22 cellular contexts compared by ENCODE assay signal in genomic region chr5:150361301-150361700, GRCh38. TPM values are rescaled to one million over a fixed set of nuclear protein-coding genes. Genes with fewer than 3 reads are reported as not detected.
DNase-seq lines count a peak whose midpoint lies in the region; ATAC-seq, FAIRE-seq and TF ChIP-seq lines count a peak whose summit lies in the region.
"Had no signal": no experiment of that assay in that cellular context is flagged by ENCODE, and none has a peak within 500 bp of the region (broad histone marks: within the 10 kb centered on the region; RNA-seq: fewer than 3 reads in every experiment).

No MANE protein-coding gene starts in this region.

- peak overlapping the region; percentile 33; the same call in 1 of the 2 replicates for H3K4me3 ChIP-seq in GM12878
- H3K4me3 ChIP-seq in gastroesophageal sphincter = no peak overlapping the region
- H3K4me3 ChIP-seq: cardiac muscle cell, psoas muscle, thoracic aorta had no signal

- TF ChIP-seq EP300 in GM12878 (IDR thresholded peaks at IDR 0.05; ENCODE audit: borderline replicate concordance in 1 of 2, control insufficient read depth in 1 of 2, low read depth in 2 of 2, low read length in 2 of 2) = no peak
- TF ChIP-seq EP300 in gastroesophageal sphincter (IDR thresholded peaks at IDR 0.05) = no peak

- no peak for TF ChIP-seq RAD21 in GM12878 (IDR thresholded peaks at IDR 0.05; ENCODE audit: insufficient read depth, low read depth, low read length)

- intact Hi-C loops in GM12878 (cut with micrococcal nuclease; ENCODE audit: unreplicated experiment) = no loop called here

- ATAC-seq in GM18499 (IDR thresholded peaks at IDR 0.05; ENCODE audit: insufficient read depth, unreplicated experiment) (peak; percentile 43), GM19463 (IDR thresholded peaks at IDR 0.05; ENCODE audit: unreplicated experiment) (peak; percentile 27), HG02884 (IDR thresholded peaks at IDR 0.05; ENCODE audit: unreplicated experiment) (peak; percentile 38), GM12878 (peak; percentile 22), gastroesophageal sphincter (no peak)
- ATAC-seq: activated CD4-positive, CD25-positive, alpha-beta regulatory T cell treated with anti-CD3 and anti-CD28 coated beads, Interleukin-2, amount 50 U/mL, for 24 hours; effector memory CD8-positive, alpha-beta T cell; left ventricle myocardium superior; psoas muscle; T-cell had no signal

- peaks cover 14 to 27% of the 10 kb centered on the region in 2 experiments for H3K36me3 ChIP-seq in GM12878 (ENCODE audit: control insufficient read depth in 2 of 2, insufficient read depth in 2 of 2, low read length in 1 of 2)
- H3K36me3 ChIP-seq in gastroesophageal sphincter = peaks cover 0 to 67% of the 10 kb centered on the region in 2 donors

- H3K79me2 ChIP-seq in GM12878 (ENCODE audit: control insufficient read depth, insufficient read depth, low read length) = peaks cover 39% of the 10 kb centered on the region

- H3K4me2 ChIP-seq in GM12878 (ENCODE audit: control insufficient read depth, insufficient read depth) = peak overlapping the region; percentile 78

- RAD21 ChIA-PET in GM12878 (lab: Charles Lee; ENCODE audit: unreplicated experiment) = interaction anchor here (1.1 to 1.6 kb wide), 3 partner anchors 10 to 484 kb away, joined by 3 to 7 read pairs (median 4); no protein-coding TSS in a partner anchor

- TF ChIP-seq POLR2A in GM12878 (IDR thresholded peaks at IDR 0.05; ENCODE audit: low read depth, low read length) (no peak; the same call in 1 of the 2 replicates), gastroesophageal sphincter (IDR thresholded peaks at IDR 0.05) (no peak)

- H3K9ac ChIP-seq in GM12878 (ENCODE audit: control insufficient read depth, insufficient read depth, low read length) = 0 out of 2 replicates have a peak overlapping the region, but pooled peaks have one; percentile 5

- H3K9me3 ChIP-seq in GM12878 (replicated peaks; ENCODE audit: control insufficient read depth, insufficient read depth, low read length) = no peaks in the 10 kb centered on the region
- no peaks in the 10 kb centered on the region for H3K9me3 ChIP-seq in gastroesophageal sphincter
- H3K9me3 ChIP-seq: psoas muscle, thoracic aorta had no signal

- no peak overlapping the region for H2AFZ ChIP-seq in GM12878 (ENCODE audit: control insufficient read depth, low read depth, low read length)

- TF ChIP-seq CTCF in GM12878 (IDR thresholded peaks at IDR 0.05 in 2 of 3, conservative IDR thresholded peaks at IDR 0.05 in 1 of 3; ENCODE audit: control insufficient read depth in 2 of 3, extremely low read depth in 1 of 3, insufficient read depth in 1 of 3, low read depth in 3 of 3, low read length in 3 of 3) (no peak), gastroesophageal sphincter (IDR thresholded peaks at IDR 0.05) (no peak), GM10248 (IDR thresholded peaks at IDR 0.05; ENCODE audit: control extremely low read depth, extremely low read depth, low read depth, missing control alignments) (no peak)

- no peaks in the 10 kb centered on the region for H4K20me1 ChIP-seq in GM12878 (ENCODE audit: control insufficient read depth, insufficient read depth)

- SMC1A ChIA-PET in GM12878 (lab: Charles Lee; ENCODE audit: uncharacterized antibody, unreplicated experiment) = interaction anchor here (0.7 to 1.4 kb wide), 2 partner anchors 10 to 12 kb away, joined by 5 to 7 read pairs; no protein-coding TSS in a partner anchor

- BruUV-seq in GM12878 (replicated peaks; lab: Mats Ljungman, UMichigan) = no TSS peak

- in situ Hi-C loops in GM12878 (cut with MboI) = no loop called here

- CTCF ChIA-PET in GM12878 (lab: Yijun Ruan, JAX) (interaction anchor here (0.8 to 3.3 kb wide), 5 partner anchors 10 to 89 kb away, joined by 3 to 20 read pairs (median 6); no protein-coding TSS in a partner anchor), GM10248 (lab: Yijun Ruan, JAX) (interaction anchor here (1.0 to 7.4 kb wide), 7 partner anchors 10 to 184 kb away, joined by 3 to 41 read pairs (median 4); partner anchors contain the start of gene CD74)

- POLR2A ChIA-PET in GM12878 (lab: Charles Lee) = interaction anchor here (0.5 to 1.7 kb wide), 5 partner anchors 50 to 677 kb away, joined by 3 to 7 read pairs (median 4); no protein-coding TSS in a partner anchor
- POLR2A ChIA-PET in GM10248 (lab: Yijun Ruan, JAX) = interaction anchor here (1.0 kb wide), 1 partner anchor 49 kb away, joined by 5 read pairs; no protein-coding TSS in a partner anchor

- FAIRE-seq in GM12878 (lab: Jason Lieb, UNC) = peak; percentile 38

- DNase-seq in GM12878 (ENCODE audit: low read depth, low spot score) = peak; percentile 41
- DNase-seq in NCI-H128 (lab: John Stamatoyannopoulos, UW; ENCODE audit: unreplicated experiment) = no peak
- DNase-seq in AG08395 (ENCODE audit: low spot score) = no peak
- no peak for DNase-seq in GM10248 (ENCODE audit: extremely low spot score)
- DNase-seq: activated CD8-positive, alpha-beta memory T cell treated with anti-CD3 and anti-CD28 coated beads, Interleukin-2, amount 50 U/mL, for 48 hours; DMS53; effector memory CD8-positive, alpha-beta T cell; KBM-7; left ventricle myocardium superior; NCI-H1436 treated with DMSO at 0.1 percent for 48 hours; NCI-H524 treated with DMSO at 0.1 percent for 48 hours; psoas muscle; stimulated activated CD4-positive, alpha-beta T cell treated with anti-CD3 and anti-CD28 coated beads, Interleukin-15, amount 100 ng/mL, for 24 hours; T-cell had no signal

- 9% methylated on average over 1 of the region's 1 CpG for WGBS in GM12878 (ENCODE audit: insufficient coverage, insufficient replicate concordance, low lambda C conversion rate, missing lambda C conversion rate)
- 50% methylated on average over 1 of the region's 1 CpG; no CpG with 5 or more reads in 1 of the 2 donors for WGBS in gastroesophageal sphincter (ENCODE audit: low coverage in 1 of 2), 2 donors

- H3K4me1 ChIP-seq in GM12878 (ENCODE audit: control insufficient read depth, insufficient read depth, low read length) = peaks cover 25% of the 10 kb centered on the region
- H3K4me1 ChIP-seq in gastroesophageal sphincter = peaks cover 0 to 33% (median 8%) of the 10 kb centered on the region in 3 donors

- H3K27ac ChIP-seq in GM12878 (ENCODE audit: control insufficient read depth, insufficient read depth) (peak overlapping the region; percentile 23), gastroesophageal sphincter (no peak overlapping the region)
- H3K27ac ChIP-seq: cardiac muscle cell, psoas muscle, thoracic aorta had no signal

- H3K27me3 ChIP-seq in GM12878 (replicated peaks in 1 of 2; ENCODE audit: control insufficient read depth in 2 of 2, insufficient read depth in 2 of 2, low read length in 1 of 2) (no peaks in the 10 kb centered on the region), gastroesophageal sphincter (no peaks in the 10 kb centered on the region)
- H3K27me3 ChIP-seq: cardiac muscle cell had no signal

RNA-seq across cellular contexts. Expression of gene TCOF1, which starts 3.8 kb away (rescaled TPM):
- total RNA-seq in GM12878 (2013; cell fraction: nucleolus; rRNA removed) = 55.0 and 67.3 TPM in 2 replicates
- 35.0 and 42.1 TPM in 2 replicates for total RNA-seq in GM12878 (2014; rRNA removed)
- total RNA-seq in GM12878 (2014; rRNA removed; fragmentation: Illumina TruSeq; extraction: Trizol) = 30.5 and 35.6 TPM in 2 replicates
- total RNA-seq in GM12878 (2021) = 74.7 and 83.9 TPM in 2 replicates
- 11.1 TPM for polyA plus RNA-seq in GM12878 (2011; ENCODE audit: low read depth)
- polyA plus RNA-seq in GM12878 (2011; rRNA removed) = 6.4 and 12.7 TPM in 2 replicates
- 17.0 and 18.6 TPM in 2 replicates for polyA plus RNA-seq in GM12878 (2011; cell fraction: cytosol; rRNA removed)
- 48.4 and 68.2 TPM in 2 replicates for polyA plus RNA-seq in GM12878 (2011; cell fraction: nucleus; rRNA removed)
- 20.7 and 25.6 TPM in 2 replicates for polyA plus RNA-seq in GM12878 (2012)
- 39.4 and 56.1 TPM in 2 replicates for polyA plus RNA-seq in GM12878 (2014; fragmentation: Illumina TruSeq; extraction: Trizol)
- polyA plus RNA-seq in GM12878 (2014; fragmentation: Nextera tagmentation; extraction: Ambion mirVana) = 10 to 100 TPM in 1 of 2 experiments, 1 to 10 TPM in 1; 8.7 to 12.3 TPM
- polyA plus RNA-seq in GM12878 (2014; rRNA removed) = 35.4 and 44.6 TPM in 2 replicates
- polyA plus RNA-seq in GM12878 (2016; fragmentation: Nextera tagmentation; extraction: Ambion mirVana) = 10 to 100 TPM; 71.2 to 76.3 TPM
- 14.8 and 21.1 TPM in 2 replicates for polyA minus RNA-seq in GM12878 (2011; rRNA and poly(A)+ RNA removed)
- 11.4 and 13.2 TPM in 2 replicates for polyA minus RNA-seq in GM12878 (2011; cell fraction: cytosol; rRNA and poly(A)+ RNA removed)
- 19.5 and 38.2 TPM in 2 replicates for polyA minus RNA-seq in GM12878 (2011; cell fraction: nucleus; rRNA and poly(A)+ RNA removed)
- 10 to 100 TPM; 25.4 to 55.7 (median 31.0) TPM for total RNA-seq in gastroesophageal sphincter

RNA-seq across cellular contexts. Expression of gene CD74, which starts 51.4 kb away (rescaled TPM):
- total RNA-seq in GM12878 (2013; cell fraction: nucleolus; rRNA removed) = 2,823 and 2,919 TPM in 2 replicates
- total RNA-seq in GM12878 (2014; rRNA removed) (10,156 and 11,063 TPM in 2 replicates), GM12878 (2014; rRNA removed; fragmentation: Illumina TruSeq; extraction: Trizol) (2,507 and 2,767 TPM in 2 replicates), GM12878 (2021) (4,973 and 5,010 TPM in 2 replicates), gastroesophageal sphincter (100 to 1,000 TPM; 142 to 720 (median 338) TPM)
- polyA plus RNA-seq in GM12878 (2011; ENCODE audit: low read depth) = 4,271 TPM
- polyA plus RNA-seq in GM12878 (2011; rRNA removed) (309 and 1,760 TPM in 2 replicates), GM12878 (2014; fragmentation: Illumina TruSeq; extraction: Trizol) (3,291 and 4,542 TPM in 2 replicates), GM12878 (2014; fragmentation: Nextera tagmentation; extraction: Ambion mirVana) (1,000 to 10,000 TPM; 1,387 to 2,107 TPM), GM12878 (2014; rRNA removed) (3,302 and 5,141 TPM in 2 replicates), GM12878 (2016; fragmentation: Nextera tagmentation; extraction: Ambion mirVana) (1,000 to 10,000 TPM; 6,006 to 6,596 TPM)
- polyA plus RNA-seq in GM12878 (2011; cell fraction: cytosol; rRNA removed) = 1,718 and 2,321 TPM in 2 replicates
- 1,510 and 1,766 TPM in 2 replicates for polyA plus RNA-seq in GM12878 (2011; cell fraction: nucleus; rRNA removed)
- 6,323 and 7,232 TPM in 2 replicates for polyA plus RNA-seq in GM12878 (2012)
- polyA minus RNA-seq in GM12878 (2011; rRNA and poly(A)+ RNA removed) = 1,457 and 1,517 TPM in 2 replicates
- 1,302 and 1,364 TPM in 2 replicates for polyA minus RNA-seq in GM12878 (2011; cell fraction: cytosol; rRNA and poly(A)+ RNA removed)
- polyA minus RNA-seq in GM12878 (2011; cell fraction: nucleus; rRNA and poly(A)+ RNA removed) = 388 and 604 TPM in 2 replicates

RNA-seq across cellular contexts. Expression of gene ARSI, which starts 58.6 kb away (rescaled TPM):
- total RNA-seq in GM12878 (2013; cell fraction: nucleolus; rRNA removed) = 0.15 TPM in 1 of 2 replicates, not detected in the other
- total RNA-seq in GM12878 (2014; rRNA removed) (not detected in 2 replicates), GM12878 (2014; rRNA removed; fragmentation: Illumina TruSeq; extraction: Trizol) (not detected in 2 replicates), GM12878 (2021) (not detected in 2 replicates), gastroesophageal sphincter (10 to 100 TPM in 1 of 4 donors, 1 to 10 TPM in 3; 3.1 to 11.6 (median 6.8) TPM)
- polyA plus RNA-seq in GM12878 (2011; ENCODE audit: low read depth) = not detected
- polyA plus RNA-seq in GM12878 (2011; rRNA removed) (not detected in 2 replicates), GM12878 (2014; fragmentation: Illumina TruSeq; extraction: Trizol) (not detected in 2 replicates), GM12878 (2014; fragmentation: Nextera tagmentation; extraction: Ambion mirVana) (not detected), GM12878 (2014; rRNA removed) (not detected in 2 replicates), GM12878 (2016; fragmentation: Nextera tagmentation; extraction: Ambion mirVana) (not detected)
- not detected in 2 replicates for polyA plus RNA-seq in GM12878 (2011; cell fraction: cytosol; rRNA removed)
- not detected in 2 replicates for polyA plus RNA-seq in GM12878 (2011; cell fraction: nucleus; rRNA removed)
- not detected in 2 replicates for polyA plus RNA-seq in GM12878 (2012)
- not detected in 2 replicates for polyA minus RNA-seq in GM12878 (2011; rRNA and poly(A)+ RNA removed)
- polyA minus RNA-seq in GM12878 (2011; cell fraction: cytosol; rRNA and poly(A)+ RNA removed) = not detected in 2 replicates
- polyA minus RNA-seq in GM12878 (2011; cell fraction: nucleus; rRNA and poly(A)+ RNA removed) = not detected in 2 replicates
- total RNA-seq: RPMI7951 had no signal
- polyA plus RNA-seq: psoas muscle had no signal
